ENCODE assay signal across 9 cellular contexts in genomic region chr3:14435175-14436011, GRCh38. TPM values are rescaled to one million over a fixed set of nuclear protein-coding genes. Genes with fewer than 3 reads are reported as not detected.
A peak's percentile ranks its signal among the peaks of the same experiment; 100 is the strongest.
DNase-seq lines count a peak whose midpoint lies in the region; ATAC-seq and TF ChIP-seq lines count a peak whose summit lies in the region.
"Had no signal": no experiment of that assay in that cellular context is flagged by ENCODE, and none has a peak within 500 bp of the region (broad histone marks: within the 10 kb centered on the region; RNA-seq: fewer than 3 reads in every experiment).

No MANE protein-coding gene starts in this region.

- no peak for TF ChIP-seq CTCF in CD4-positive, alpha-beta T cell (IDR thresholded peaks at IDR 0.05)
- TF ChIP-seq CTCF in KMS-11 (conservative IDR thresholded peaks at IDR 0.05; ENCODE audit: low read depth, low read length): no peak

- peaks cover 64% of the 10 kb centered on the region for H3K4me1 ChIP-seq in KMS-11 (ENCODE audit: low read depth, poor library complexity, severe bottlenecking)

- H2AFZ ChIP-seq in KMS-11 (ENCODE audit: low read depth): no peak overlapping the region

- H3K27me3 Mint-ChIP-seq in CD4-positive, alpha-beta T cell: no peaks in the 10 kb centered on the region
- no peaks in the 10 kb centered on the region for H3K27me3 Mint-ChIP-seq in effector memory CD8-positive, alpha-beta T cell
- H3K27me3 Mint-ChIP-seq: activated CD4-positive, alpha-beta T cell treated with anti-CD3 and anti-CD28 coated beads, Interleukin-2, amount 10 ng/mL, durations not matched to agents 7 days and 5 days had no signal

- peaks cover 71% of the 10 kb centered on the region for H3K4me1 Mint-ChIP-seq in CD4-positive, alpha-beta T cell (ENCODE audit: low read depth)
- H3K4me1 Mint-ChIP-seq in effector memory CD8-positive, alpha-beta T cell (ENCODE audit: low read depth in 2 of 2): peaks cover 66 to 67% of the 10 kb centered on the region in 2 donors

- H4K20me1 ChIP-seq in KMS-11 (ENCODE audit: insufficient read depth): 0 out of 2 replicates have a peak, but pooled peaks cover 3% of the 10 kb centered on the region

- H3K27ac Mint-ChIP-seq in CD4-positive, alpha-beta T cell: peak overlapping the region; percentile 98
- H3K27ac Mint-ChIP-seq in effector memory CD8-positive, alpha-beta T cell: peak overlapping the region; percentile 95 to 100

- peak overlapping the region; percentile 54 for H3K4me2 ChIP-seq in KMS-11

- H3K9me3 ChIP-seq in CD4-positive, alpha-beta T cell (ENCODE audit: control insufficient read depth, low read length): no peaks in the 10 kb centered on the region

- intact Hi-C loops in CD4-positive, alpha-beta T cell (cut with DNase I, micrococcal nuclease): loop anchor here in 1 of 2 experiments (2.0 to 10.0 kb wide), 3 partner anchors 23 to 1951 kb away; partner anchors contain the start of genes LSM3, TSEN2 and XPC

- ATAC-seq in CD4-positive, alpha-beta T cell (ENCODE audit: poor library complexity): no peak
- no peak for ATAC-seq in effector memory CD8-positive, alpha-beta T cell (replicated peaks)
- ATAC-seq in HG02763 (IDR thresholded peaks at IDR 0.05; ENCODE audit: unreplicated experiment) (no peak), GM19452 (IDR thresholded peaks at IDR 0.05; ENCODE audit: unreplicated experiment) (no peak)

- CTCF ChIA-PET in CD4-positive, alpha-beta T cell (lab: Charles Lee): no interaction called here

- H3K27me3 ChIP-seq in CD4-positive, alpha-beta T cell (ENCODE audit: control insufficient read depth, insufficient read depth, low read length): no peaks in the 10 kb centered on the region
- no peaks in the 10 kb centered on the region for H3K27me3 ChIP-seq in KMS-11 (ENCODE audit: insufficient read depth, low read depth)

- H3K79me2 ChIP-seq in KMS-11 (ENCODE audit: insufficient read depth, low read depth): no peaks in the 10 kb centered on the region; the same call in 1 of the 2 replicates

- H3K27ac ChIP-seq in CD4-positive, alpha-beta T cell (ENCODE audit: low read depth, low read length): no peak overlapping the region
- H3K27ac ChIP-seq in KMS-11: peak overlapping the region; percentile 30; the same call in 1 of the 2 replicates

- no peak for DNase-seq in CD4-positive, alpha-beta T cell
- no peak for DNase-seq in effector memory CD8-positive, alpha-beta T cell
- DNase-seq in pons (ENCODE audit: low spot score) (peak; percentile 71), HUDEP-2 (lab: John Stamatoyannopoulos, UW; ENCODE audit: unreplicated experiment in 76 of 76) (no peak), NOMO-1 (lab: John Stamatoyannopoulos, UW; ENCODE audit: unreplicated experiment in 2 of 2) (no peak)
- DNase-seq: activated CD4-positive, alpha-beta T cell treated with anti-CD3 and anti-CD28 coated beads, Interleukin-2, amount 10 ng/mL, durations not matched to agents 7 days and 5 days had no signal

- no peaks in the 10 kb centered on the region for H3K9me3 Mint-ChIP-seq in CD4-positive, alpha-beta T cell
- H3K9me3 Mint-ChIP-seq in effector memory CD8-positive, alpha-beta T cell: no peaks in the 10 kb centered on the region
- H3K9me3 Mint-ChIP-seq: activated CD4-positive, alpha-beta T cell treated with anti-CD3 and anti-CD28 coated beads, Interleukin-2, amount 10 ng/mL, durations not matched to agents 7 days and 5 days had no signal

- peak overlapping the region; percentile 65 for H3K4me3 Mint-ChIP-seq in CD4-positive, alpha-beta T cell
- peak overlapping the region; percentile 80 to 87 for H3K4me3 Mint-ChIP-seq in effector memory CD8-positive, alpha-beta T cell
- H3K4me3 Mint-ChIP-seq: activated CD4-positive, alpha-beta T cell treated with anti-CD3 and anti-CD28 coated beads, Interleukin-2, amount 10 ng/mL, durations not matched to agents 7 days and 5 days had no signal

- no peaks in the 10 kb centered on the region for H3K36me3 Mint-ChIP-seq in CD4-positive, alpha-beta T cell (ENCODE audit: low read depth)
- peaks cover 34% of the 10 kb centered on the region for H3K36me3 Mint-ChIP-seq in effector memory CD8-positive, alpha-beta T cell (ENCODE audit: insufficient read depth)

- H3K4me3 ChIP-seq in KMS-11 (IDR thresholded peaks at IDR 0.05; ENCODE audit: insufficient read depth, low read depth, low read length): no peak overlapping the region

- POLR2A ChIA-PET in CD4-positive, alpha-beta T cell (lab: Charles Lee): interaction anchor here (0.9 to 1.3 kb wide), 2 partner anchors 11 to 33 kb away, joined by 4 read pairs; partner anchors contain the start of gene SLC6A6

- no peaks in the 10 kb centered on the region for H3K36me3 ChIP-seq in KMS-11 (ENCODE audit: insufficient read depth)

- peak overlapping the region; percentile 15; the same call in 1 of the 2 replicates for H3K9ac ChIP-seq in KMS-11

RNA-seq across cellular contexts. Expression of gene SLC6A6, which starts 33.0 kb away (rescaled TPM):
- 10 to 100 TPM; 27.8 to 31.2 TPM for total RNA-seq in CD4-positive, alpha-beta T cell
